Comparison of ENCODE assay signal across 26 cellular contexts in the genomic region with DNA sequence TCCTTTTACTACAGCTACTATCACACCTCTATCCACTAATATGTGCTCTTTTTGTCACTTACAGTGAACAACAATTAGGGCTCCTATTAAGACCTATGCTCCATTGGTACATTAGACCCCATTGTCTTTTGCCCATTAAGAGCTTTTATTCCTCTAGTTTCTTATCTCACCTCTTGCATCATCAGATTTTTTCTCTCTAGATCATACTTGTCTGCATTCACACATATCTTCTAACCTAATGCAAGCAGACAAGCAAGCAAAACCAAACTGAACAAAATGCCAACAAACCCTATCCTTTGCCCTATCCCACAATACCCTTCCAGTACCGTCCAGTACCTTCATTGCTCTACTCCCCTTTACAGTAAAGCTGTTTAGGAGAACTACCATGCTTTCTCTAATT. TPM values are rescaled to one million over a fixed set of nuclear protein-coding genes. Genes with fewer than 3 reads are reported as not detected.
DNase-seq lines count a peak whose midpoint lies in the region; ATAC-seq, FAIRE-seq and TF ChIP-seq lines count a peak whose summit lies in the region.
"Had no signal": no experiment of that assay in that cellular context is flagged by ENCODE, and none has a peak within 500 bp of the region (broad histone marks: within the 10 kb centered on the region; RNA-seq: fewer than 3 reads in every experiment).

No MANE protein-coding gene starts in this region.

- no peak overlapping the region for H3K9ac ChIP-seq in K562 (ENCODE audit: insufficient read depth in 1 of 2, low read depth in 2 of 2, low read length in 2 of 2)
- H3K9ac ChIP-seq: BLaER1 treated with 17β-estradiol and CSF1 and Interleukin-3, amounts not matched to agents 10 nM and 100 nM; KMS-11 had no signal

- no peak overlapping the region for H3K4me3 ChIP-seq in K562
- H3K4me3 ChIP-seq in fibroblast of villous mesenchyme (ENCODE audit: low read depth, low read length), result no peak overlapping the region
- H3K4me3 ChIP-seq: BLaER1 treated with 17β-estradiol and CSF1 and Interleukin-3, amounts not matched to agents 10 nM and 100 nM had no signal

- peak overlapping the region; percentile 61; the same call in 1 of the 2 replicates for H2AFZ ChIP-seq in K562 (ENCODE audit: low read depth, low read length)

- BruUV-seq in K562 (replicated peaks; lab: Mats Ljungman, UMichigan), result no TSS peak

- H3K9me1 ChIP-seq in K562 (ENCODE audit: control insufficient read depth, insufficient read depth, low read length), result no peaks in the 10 kb centered on the region

- no peak for TF ChIP-seq EP300 in K562 (IDR thresholded peaks at IDR 0.05; ENCODE audit: low read length)

- H3K27ac ChIP-seq in K562 (ENCODE audit: extremely low read depth, low read depth, low read length), result no peak overlapping the region
- H3K27ac ChIP-seq: BLaER1 treated with 17β-estradiol and CSF1 and Interleukin-3, amounts not matched to agents 10 nM and 100 nM; KMS-11; RWPE1 had no signal

- H3K27me3 ChIP-seq in K562 (ENCODE audit: control insufficient read depth in 2 of 2, insufficient read depth in 2 of 2, low read length in 2 of 2), result no peaks in the 10 kb centered on the region
- H3K27me3 ChIP-seq: BLaER1 treated with 17β-estradiol and CSF1 and Interleukin-3, amounts not matched to agents 10 nM and 100 nM had no signal

- TF ChIP-seq CTCF in K562 (IDR thresholded peaks at IDR 0.05 in 2 of 3, conservative IDR thresholded peaks at IDR 0.05 in 1 of 3; ENCODE audit: insufficient read depth in 2 of 3, low read depth in 1 of 3, low read length in 3 of 3) (no peak), fibroblast of villous mesenchyme (IDR thresholded peaks at IDR 0.05; ENCODE audit: insufficient read depth, low read depth, low read length) (no peak)

- no peak for TF ChIP-seq POLR2A in K562 (conservative IDR thresholded peaks at IDR 0.05)

- CTCF ChIA-PET in K562 (lab: Yijun Ruan, JAX; ENCODE audit: low intra/inter-chr PET ratio), result no interaction called here

- in situ Hi-C loops in K562 (cut with MboI), result no loop called here

- TF ChIP-seq RAD21 in K562 (CRISPR knock-in tag; conservative IDR thresholded peaks at IDR 0.05 in 1 of 2, IDR thresholded peaks at IDR 0.05 in 1 of 2), result no peak

- no peak overlapping the region for H3K4me2 ChIP-seq in K562 (ENCODE audit: insufficient read depth, low read length)
- H3K4me2 ChIP-seq: BLaER1 treated with 17β-estradiol and CSF1 and Interleukin-3, amounts not matched to agents 10 nM and 100 nM; KMS-11 had no signal

- H3K4me1 ChIP-seq in K562 (replicated peaks in 1 of 2; ENCODE audit: control insufficient read depth in 2 of 2, insufficient read depth in 2 of 2, low read length in 2 of 2), result peaks cover 0 to 4% of the 10 kb centered on the region in 2 experiments; a peak in 3 of 5 replicates

- no peaks in the 10 kb centered on the region for H4K20me1 ChIP-seq in K562 (replicated peaks; ENCODE audit: control insufficient read depth, insufficient read depth, low read length)
- H4K20me1 ChIP-seq: BLaER1 treated with 17β-estradiol and CSF1 and Interleukin-3, amounts not matched to agents 10 nM and 100 nM had no signal

- H3K36me3 ChIP-seq in K562 (ENCODE audit: control insufficient read depth, insufficient read depth, low read length), result no peaks in the 10 kb centered on the region
- H3K36me3 ChIP-seq: BLaER1 treated with 17β-estradiol and CSF1 and Interleukin-3, amounts not matched to agents 10 nM and 100 nM had no signal

- peak; percentile 13 for DNase-seq in EH (ENCODE audit: low read depth)
- DNase-seq in NCI-H226, result peak; percentile 64
- no peak for DNase-seq in K562 (ENCODE audit: extremely low read depth in 1 of 4, low spot score in 3 of 4)
- DNase-seq in fibroblast of villous mesenchyme (ENCODE audit: low read depth), result peak; percentile 15
- DNase-seq in central memory CD4-positive, alpha-beta T cell, result no peak
- DNase-seq in COR-L47 (lab: John Stamatoyannopoulos, UW), result no peak
- DNase-seq in DMS 273 (lab: John Stamatoyannopoulos, UW; ENCODE audit: unreplicated experiment), result no peak
- DNase-seq: AML-193; CD4-positive, alpha-beta T cell; DMS79; GF-D8; MM.1S; NCI-H2029; NCI-H446 treated with DMSO at 0.1 percent for 48 hours; NCI-H526 treated with DMSO at 0.1 percent for 48 hours; SHP77 had no signal

- ATAC-seq in K562 (peak; percentile 5; the same call in 1 of the 3 replicates), GM18909 (IDR thresholded peaks at IDR 0.05; ENCODE audit: poor library complexity, unreplicated experiment) (no peak)
- ATAC-seq: Panc1 had no signal

- 69% methylated on average over 1 of the region's 1 CpG for WGBS in K562 (ENCODE audit: insufficient coverage, low coverage, missing lambda C conversion rate)

- POLR2A ChIA-PET in K562 (lab: Yijun Ruan, JAX), result interaction anchor here (0.6 to 3.2 kb wide), 3 partner anchors 10 to 13 kb away, joined by 3 to 11 read pairs (median 4); a partner anchor contains a TSS

- H3K79me2 ChIP-seq in K562 (ENCODE audit: control insufficient read depth, insufficient read depth, low read length), result no peaks in the 10 kb centered on the region

- intact Hi-C loops in K562 (cut with micrococcal nuclease), result no loop called here

- FAIRE-seq in K562 (lab: Jason Lieb, UNC), result no peak
- FAIRE-seq: A204.1, GM12891, GM19239, H54, HTR-8/SVneo had no signal

- H3K9me3 ChIP-seq in K562 (replicated peaks; ENCODE audit: control insufficient read depth, insufficient read depth, low read depth, low read length), result no peaks in the 10 kb centered on the region
- H3K9me3 ChIP-seq: BLaER1 treated with 17β-estradiol and CSF1 and Interleukin-3, amounts not matched to agents 10 nM and 100 nM had no signal

TF ChIP-seq in K562, 482 proteins besides CTCF, POLR2A, EP300 and RAD21 (continues in another document):
- TF ChIP-seq MEF2D (tag; conservative IDR thresholded peaks at IDR 0.05; ENCODE audit: low read depth), result 0 out of 2 replicates have a peak, but pooled peaks have one; percentile 10
- no peak for TF ChIP-seq TAF1 (IDR thresholded peaks at IDR 0.05; ENCODE audit: control insufficient read depth, extremely low read depth, insufficient read depth, low read length, severe bottlenecking)
- 0 out of 2 replicates have a peak, but pooled peaks have one; percentile 15 for TF ChIP-seq MECOM (CRISPR knock-in tag; IDR thresholded peaks at IDR 0.05)
- TF ChIP-seq SOX6 (IDR thresholded peaks at IDR 0.05), result no peak
- TF ChIP-seq, protein P1, sequence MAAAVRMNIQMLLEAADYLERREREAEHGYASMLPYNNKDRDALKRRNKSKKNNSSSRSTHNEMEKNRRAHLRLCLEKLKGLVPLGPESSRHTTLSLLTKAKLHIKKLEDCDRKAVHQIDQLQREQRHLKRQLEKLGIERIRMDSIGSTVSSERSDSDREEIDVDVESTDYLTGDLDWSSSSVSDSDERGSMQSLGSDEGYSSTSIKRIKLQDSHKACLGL (CRISPR knock-in tag; IDR thresholded peaks at IDR 0.05; ENCODE audit: borderline replicate concordance, poor library complexity, severe bottlenecking), result no peak
- no peak for TF ChIP-seq ZNF76 (CRISPR knock-in tag; IDR thresholded peaks at IDR 0.05; ENCODE audit: borderline replicate concordance)
- 0 out of 2 replicates have a peak, but pooled peaks have one; percentile 41 for TF ChIP-seq ZFPM2 (CRISPR knock-in tag; IDR thresholded peaks at IDR 0.05)

RNA-seq across cellular contexts. Expression of a gene that starts 10.1 kb away (rescaled TPM):
- total RNA-seq in K562 (2011; cell fraction: chromatin; rRNA removed; ENCODE audit: low replicate concordance), result 46.2 and 92.1 TPM in 2 replicates
- total RNA-seq in K562 (2011; cell fraction: nucleolus; rRNA removed), result 28.3 and 32.6 TPM in 2 replicates
- 51.2 and 75.7 TPM in 2 replicates for total RNA-seq in K562 (2011; cell fraction: nucleoplasm; rRNA removed)
- total RNA-seq in K562 (2014; rRNA removed) (22.9 and 25.4 TPM in 2 replicates), K562 (2014; rRNA removed; fragmentation: Illumina TruSeq; extraction: Trizol) (42.5 and 48.0 TPM in 2 replicates), K562 (2015; rRNA removed; fragmentation: Illumina TruSeq; extraction: Trizol) (39.7 and 45.4 TPM in 2 replicates), K562 (2021) (24.3 and 29.1 TPM in 2 replicates), fibroblast of villous mesenchyme (20.6 and 32.0 TPM in 2 replicates)
- polyA plus RNA-seq in K562 (2011; rRNA removed) (30.9 and 33.4 TPM in 2 replicates), K562 (2014; fragmentation: Illumina TruSeq; extraction: Trizol) (26.4 and 30.4 TPM in 2 replicates), K562 (2014; fragmentation: Nextera tagmentation; extraction: Ambion mirVana) (1 to 10 TPM; 5.3 to 8.3 TPM), K562 (2014; rRNA removed) (16.3 and 16.5 TPM in 2 replicates)
- polyA plus RNA-seq in K562 (2011; cell fraction: cytosol; rRNA removed), result 10.6 and 18.2 TPM in 2 replicates
- 21.2 and 31.4 TPM in 2 replicates for polyA plus RNA-seq in K562 (2011; cell fraction: nucleus; rRNA removed)
- polyA plus RNA-seq in K562 (2012), result 10.2 and 16.1 TPM in 2 replicates
- polyA minus RNA-seq in K562 (2011; rRNA and poly(A)+ RNA removed), result 295 and 310 TPM in 2 replicates
- polyA minus RNA-seq in K562 (2011; cell fraction: cytosol; rRNA and poly(A)+ RNA removed), result 93.9 and 101 TPM in 2 replicates
- 30.7 and 41.7 TPM in 2 replicates for polyA minus RNA-seq in K562 (2011; cell fraction: nucleus; rRNA and poly(A)+ RNA removed)

RNA-seq across cellular contexts. Expression of a gene that starts 10.8 kb away (rescaled TPM):
- 168 and 624 TPM in 2 replicates for total RNA-seq in K562 (2011; cell fraction: chromatin; rRNA removed; ENCODE audit: low replicate concordance)
- total RNA-seq in K562 (2011; cell fraction: nucleolus; rRNA removed), result 53.9 and 70.5 TPM in 2 replicates
- 141 and 178 TPM in 2 replicates for total RNA-seq in K562 (2011; cell fraction: nucleoplasm; rRNA removed)
- 122 and 125 TPM in 2 replicates for total RNA-seq in K562 (2014; rRNA removed)
- 216 and 249 TPM in 2 replicates for total RNA-seq in K562 (2014; rRNA removed; fragmentation: Illumina TruSeq; extraction: Trizol)
- 149 and 164 TPM in 2 replicates for total RNA-seq in K562 (2015; rRNA removed; fragmentation: Illumina TruSeq; extraction: Trizol)
- total RNA-seq in K562 (2021), result 159 and 162 TPM in 2 replicates
- 62.2 and 66.8 TPM in 2 replicates for polyA plus RNA-seq in K562 (2011; rRNA removed)
- polyA plus RNA-seq in K562 (2011; cell fraction: cytosol; rRNA removed), result 15.1 and 43.3 TPM in 2 replicates
- 63.3 and 92.7 TPM in 2 replicates for polyA plus RNA-seq in K562 (2011; cell fraction: nucleus; rRNA removed)
- polyA plus RNA-seq in K562 (2012), result 152 and 158 TPM in 2 replicates
- polyA plus RNA-seq in K562 (2014; fragmentation: Illumina TruSeq; extraction: Trizol), result 151 and 187 TPM in 2 replicates
- polyA plus RNA-seq in K562 (2014; fragmentation: Nextera tagmentation; extraction: Ambion mirVana), result 100 to 1,000 TPM; 132 to 135 TPM
- polyA plus RNA-seq in K562 (2014; rRNA removed), result 111 and 112 TPM in 2 replicates
- 143 and 238 TPM in 2 replicates for polyA minus RNA-seq in K562 (2011; rRNA and poly(A)+ RNA removed)
- polyA minus RNA-seq in K562 (2011; cell fraction: cytosol; rRNA and poly(A)+ RNA removed), result 66.3 and 108 TPM in 2 replicates
- 50.4 and 137 TPM in 2 replicates for polyA minus RNA-seq in K562 (2011; cell fraction: nucleus; rRNA and poly(A)+ RNA removed)
- 116 and 121 TPM in 2 replicates for total RNA-seq in fibroblast of villous mesenchyme

Comparison
In these comparisons a context has a peak if more than half of its experiments do, and no peak if none do; other contexts are left out.
1. DNase-seq: peak in EH (single experiment), NCI-H226 (single experiment) and fibroblast of villous mesenchyme (single experiment); none in K562 (0 of 4), central memory CD4-positive, alpha-beta T cell (single experiment), COR-L47 (single experiment) and DMS 273 (single experiment).